8 cellular contexts compared by ENCODE assay signal in genomic region chr15:85443593-85444328, GRCh38.
DNase-seq lines count a peak whose midpoint lies in the region; ATAC-seq and TF ChIP-seq lines count a peak whose summit lies in the region.

No MANE protein-coding gene starts in this region.

- peak; percentile 81 to 100 for DNase-seq in HAP-1 (ENCODE audit: low spot score in 2 of 2)
- no peak for DNase-seq in right cardiac atrium
- DNase-seq in upper lobe of left lung: no peak
- DNase-seq in uterus: no peak
- DNase-seq in T1000 (lab: John Stamatoyannopoulos, UW): no peak

- H3K27me3 ChIP-seq in HAP-1 (ENCODE audit: low read depth) (no peaks in the 10 kb centered on the region), right cardiac atrium (ENCODE audit: control insufficient read depth, insufficient read depth) (no peaks in the 10 kb centered on the region), upper lobe of left lung (no peaks in the 10 kb centered on the region), uterus (no peaks in the 10 kb centered on the region)

- H3K4me1 ChIP-seq in HAP-1 (peaks cover 30% of the 10 kb centered on the region), right cardiac atrium (ENCODE audit: control insufficient read depth, insufficient read depth, low read length) (no peaks in the 10 kb centered on the region), upper lobe of left lung (peaks cover 22 to 32% (median 30%) of the 10 kb centered on the region in 4 donors), uterus (peaks cover 3 to 14% of the 10 kb centered on the region in 2 donors)

- H3K36me3 ChIP-seq in HAP-1 (replicated peaks) (no peaks in the 10 kb centered on the region), upper lobe of left lung (no peaks in the 10 kb centered on the region), uterus (no peaks in the 10 kb centered on the region)

- in situ Hi-C loops in HAP-1 (cut with MboI; ENCODE audit: low sequenced_read_pairs): no loop called here

- no peak for TF ChIP-seq POLR2A in GM18505 (IDR thresholded peaks at IDR 0.05; ENCODE audit: borderline replicate concordance, extremely low read depth, insufficient read depth, insufficient read length)
- no peak for TF ChIP-seq POLR2A in upper lobe of left lung (IDR thresholded peaks at IDR 0.05)
- no peak for TF ChIP-seq POLR2A in uterus (IDR thresholded peaks at IDR 0.05)

- H3K9me3 ChIP-seq in HAP-1: 0 out of 2 replicates have a peak, but pooled peaks cover 2% of the 10 kb centered on the region
- H3K9me3 ChIP-seq in right cardiac atrium (ENCODE audit: control insufficient read depth, low read length): no peaks in the 10 kb centered on the region
- H3K9me3 ChIP-seq in upper lobe of left lung: peaks cover 0 to 3% (median 0%) of the 10 kb centered on the region in 4 donors
- no peaks in the 10 kb centered on the region for H3K9me3 ChIP-seq in uterus

- intact Hi-C loops in right cardiac atrium (cut with DNase I) (no loop called here), uterus (cut with DNase I; ENCODE audit: low total_unique reads) (no loop called here)

- TF ChIP-seq CTCF in LNCAP (IDR thresholded peaks at IDR 0.05) (0 out of 2 replicates have a peak, but pooled peaks have one; percentile 17), VCaP (conservative IDR thresholded peaks at IDR 0.05) (peak; percentile 45), upper lobe of left lung (IDR thresholded peaks at IDR 0.05) (peak in 2 of 6 experiments; percentile 4 to 23), uterus (IDR thresholded peaks at IDR 0.05) (no peak)

- H3K27ac ChIP-seq in VCaP (peak overlapping the region; percentile 47), right cardiac atrium (ENCODE audit: low read length) (no peak overlapping the region), upper lobe of left lung (peak overlapping the region in 3 of 4 donors; percentile 31 to 64 (median 40)), uterus (no peak overlapping the region)

- peak; percentile 69 for ATAC-seq in GM18505 (IDR thresholded peaks at IDR 0.05; ENCODE audit: unreplicated experiment)
- ATAC-seq in right cardiac atrium: peak; percentile 84 to 85
- ATAC-seq in upper lobe of left lung (ENCODE audit: low FRiP score in 2 of 2): peak; percentile 16 to 85

- H3K4me3 ChIP-seq in HAP-1 (no peak overlapping the region), right cardiac atrium (ENCODE audit: low read length) (no peak overlapping the region), upper lobe of left lung (no peak overlapping the region), uterus (no peak overlapping the region)

- 52% methylated on average over 6 of the region's 6 CpGs for WGBS in right cardiac atrium
- WGBS in upper lobe of left lung, 2 donors: 56 to 61% methylated on average over 6 of the region's 6 CpGs

- peak in 1 of 4 donors; percentile 67 for TF ChIP-seq EP300 in upper lobe of left lung (IDR thresholded peaks at IDR 0.05)

Comparison
In these comparisons a context has a peak if more than half of its experiments do, and no peak if none do; other contexts are left out.
1. DNase-seq: peak in HAP-1 (2 of 2); none in right cardiac atrium (0 of 3), upper lobe of left lung (0 of 2), uterus (0 of 2) and T1000 (single experiment).
2. CTCF ChIP-seq: peak in LNCAP (single experiment) and VCaP (single experiment); none in uterus (0 of 4).
3. H3K27ac ChIP-seq: peak in VCaP (single experiment) and upper lobe of left lung (3 of 4); none in right cardiac atrium (single experiment) and uterus (0 of 2).
4. Peak in every context shown above with its lines, with median percentiles within 50 percentile points of each other: ATAC-seq.